1 cellular context compared by ENCODE assay signal in the genomic region with DNA sequence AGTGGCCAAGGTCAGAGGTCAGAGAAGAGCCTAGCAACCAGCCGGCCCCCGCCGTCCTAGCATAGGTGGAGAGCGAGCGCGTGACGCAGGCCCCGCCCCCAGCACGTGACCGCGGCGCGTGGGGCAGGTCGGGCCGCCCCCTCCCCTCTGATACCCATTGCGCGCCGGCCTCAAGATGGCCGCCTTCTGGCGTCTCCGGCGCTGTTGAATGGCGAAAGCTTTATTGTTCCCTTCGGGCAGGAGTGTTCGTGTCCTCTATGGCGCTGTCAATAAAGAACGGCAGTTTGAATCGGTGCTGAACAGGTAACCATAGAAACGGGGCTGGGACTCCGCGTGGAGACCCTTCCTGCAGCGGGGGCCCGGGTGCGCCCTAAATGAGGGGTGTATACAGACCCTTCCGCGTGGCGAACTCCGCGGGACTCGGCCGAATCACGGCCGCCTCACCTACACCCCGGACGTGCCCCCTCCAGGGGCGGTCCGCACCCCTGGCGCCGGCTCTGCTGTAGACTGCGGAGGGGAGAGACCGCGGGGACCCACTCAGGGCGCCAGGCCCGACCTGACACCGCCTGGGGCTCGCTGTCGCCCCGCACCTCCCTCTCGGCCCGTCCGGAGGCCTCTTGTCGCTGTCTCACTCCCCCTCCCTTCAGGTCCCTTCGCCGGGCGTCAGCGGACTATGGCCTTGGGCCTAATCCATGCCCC.
TF ChIP-seq lines count a peak whose summit lies in the region.

A gene with protein sequence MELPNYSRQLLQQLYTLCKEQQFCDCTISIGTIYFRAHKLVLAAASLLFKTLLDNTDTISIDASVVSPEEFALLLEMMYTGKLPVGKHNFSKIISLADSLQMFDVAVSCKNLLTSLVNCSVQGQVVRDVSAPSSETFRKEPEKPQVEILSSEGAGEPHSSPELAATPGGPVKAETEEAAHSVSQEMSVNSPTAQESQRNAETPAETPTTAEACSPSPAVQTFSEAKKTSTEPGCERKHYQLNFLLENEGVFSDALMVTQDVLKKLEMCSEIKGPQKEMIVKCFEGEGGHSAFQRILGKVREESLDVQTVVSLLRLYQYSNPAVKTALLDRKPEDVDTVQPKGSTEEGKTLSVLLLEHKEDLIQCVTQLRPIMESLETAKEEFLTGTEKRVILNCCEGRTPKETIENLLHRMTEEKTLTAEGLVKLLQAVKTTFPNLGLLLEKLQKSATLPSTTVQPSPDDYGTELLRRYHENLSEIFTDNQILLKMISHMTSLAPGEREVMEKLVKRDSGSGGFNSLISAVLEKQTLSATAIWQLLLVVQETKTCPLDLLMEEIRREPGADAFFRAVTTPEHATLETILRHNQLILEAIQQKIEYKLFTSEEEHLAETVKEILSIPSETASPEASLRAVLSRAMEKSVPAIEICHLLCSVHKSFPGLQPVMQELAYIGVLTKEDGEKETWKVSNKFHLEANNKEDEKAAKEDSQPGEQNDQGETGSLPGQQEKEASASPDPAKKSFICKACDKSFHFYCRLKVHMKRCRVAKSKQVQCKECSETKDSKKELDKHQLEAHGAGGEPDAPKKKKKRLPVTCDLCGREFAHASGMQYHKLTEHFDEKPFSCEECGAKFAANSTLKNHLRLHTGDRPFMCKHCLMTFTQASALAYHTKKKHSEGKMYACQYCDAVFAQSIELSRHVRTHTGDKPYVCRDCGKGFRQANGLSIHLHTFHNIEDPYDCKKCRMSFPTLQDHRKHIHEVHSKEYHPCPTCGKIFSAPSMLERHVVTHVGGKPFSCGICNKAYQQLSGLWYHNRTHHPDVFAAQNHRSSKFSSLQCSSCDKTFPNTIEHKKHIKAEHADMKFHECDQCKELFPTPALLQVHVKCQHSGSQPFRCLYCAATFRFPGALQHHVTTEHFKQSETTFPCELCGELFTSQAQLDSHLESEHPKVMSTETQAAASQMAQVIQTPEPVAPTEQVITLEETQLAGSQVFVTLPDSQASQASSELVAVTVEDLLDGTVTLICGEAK (plus strand): TSS at position 150 of the 699 bp plus-strand sequence. CDS start 38,098 bp downstream, outside the sequence.

TF ChIP-seq in HepG2, 621 proteins besides CTCF, POLR2A, EP300 and RAD21 (continued from another document and continues in another):
- TF ChIP-seq, protein P1, sequence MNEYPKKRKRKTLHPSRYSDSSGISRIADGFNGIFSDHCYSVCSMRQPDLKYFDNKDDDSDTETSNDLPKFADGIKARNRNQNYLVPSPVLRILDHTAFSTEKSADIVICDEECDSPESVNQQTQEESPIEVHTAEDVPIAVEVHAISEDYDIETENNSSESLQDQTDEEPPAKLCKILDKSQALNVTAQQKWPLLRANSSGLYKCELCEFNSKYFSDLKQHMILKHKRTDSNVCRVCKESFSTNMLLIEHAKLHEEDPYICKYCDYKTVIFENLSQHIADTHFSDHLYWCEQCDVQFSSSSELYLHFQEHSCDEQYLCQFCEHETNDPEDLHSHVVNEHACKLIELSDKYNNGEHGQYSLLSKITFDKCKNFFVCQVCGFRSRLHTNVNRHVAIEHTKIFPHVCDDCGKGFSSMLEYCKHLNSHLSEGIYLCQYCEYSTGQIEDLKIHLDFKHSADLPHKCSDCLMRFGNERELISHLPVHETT (CRISPR knock-in tag; conservative IDR thresholded peaks at IDR 0.05), result peak; percentile 97
- TF ChIP-seq, protein P2, sequence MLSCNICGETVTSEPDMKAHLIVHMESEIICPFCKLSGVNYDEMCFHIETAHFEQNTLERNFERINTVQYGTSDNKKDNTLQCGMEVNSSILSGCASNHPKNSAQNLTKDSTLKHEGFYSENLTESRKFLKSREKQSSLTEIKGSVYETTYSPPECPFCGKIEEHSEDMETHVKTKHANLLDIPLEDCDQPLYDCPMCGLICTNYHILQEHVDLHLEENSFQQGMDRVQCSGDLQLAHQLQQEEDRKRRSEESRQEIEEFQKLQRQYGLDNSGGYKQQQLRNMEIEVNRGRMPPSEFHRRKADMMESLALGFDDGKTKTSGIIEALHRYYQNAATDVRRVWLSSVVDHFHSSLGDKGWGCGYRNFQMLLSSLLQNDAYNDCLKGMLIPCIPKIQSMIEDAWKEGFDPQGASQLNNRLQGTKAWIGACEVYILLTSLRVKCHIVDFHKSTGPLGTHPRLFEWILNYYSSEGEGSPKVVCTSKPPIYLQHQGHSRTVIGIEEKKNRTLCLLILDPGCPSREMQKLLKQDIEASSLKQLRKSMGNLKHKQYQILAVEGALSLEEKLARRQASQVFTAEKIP (CRISPR knock-in tag; IDR thresholded peaks at IDR 0.05; ENCODE audit: borderline replicate concordance), result no peak
- TF ChIP-seq ZFP36 (IDR thresholded peaks at IDR 0.05; ENCODE audit: borderline replicate concordance, low read depth, low read length, partially characterized antibody), result no peak
- TF ChIP-seq, protein P3, sequence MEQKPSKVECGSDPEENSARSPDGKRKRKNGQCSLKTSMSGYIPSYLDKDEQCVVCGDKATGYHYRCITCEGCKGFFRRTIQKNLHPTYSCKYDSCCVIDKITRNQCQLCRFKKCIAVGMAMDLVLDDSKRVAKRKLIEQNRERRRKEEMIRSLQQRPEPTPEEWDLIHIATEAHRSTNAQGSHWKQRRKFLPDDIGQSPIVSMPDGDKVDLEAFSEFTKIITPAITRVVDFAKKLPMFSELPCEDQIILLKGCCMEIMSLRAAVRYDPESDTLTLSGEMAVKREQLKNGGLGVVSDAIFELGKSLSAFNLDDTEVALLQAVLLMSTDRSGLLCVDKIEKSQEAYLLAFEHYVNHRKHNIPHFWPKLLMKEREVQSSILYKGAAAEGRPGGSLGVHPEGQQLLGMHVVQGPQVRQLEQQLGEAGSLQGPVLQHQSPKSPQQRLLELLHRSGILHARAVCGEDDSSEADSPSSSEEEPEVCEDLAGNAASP (CRISPR knock-in tag; IDR thresholded peaks at IDR 0.05; ENCODE audit: borderline replicate concordance), result peak; percentile 57; the same call in 1 of the 2 replicates
- TF ChIP-seq, protein P4, sequence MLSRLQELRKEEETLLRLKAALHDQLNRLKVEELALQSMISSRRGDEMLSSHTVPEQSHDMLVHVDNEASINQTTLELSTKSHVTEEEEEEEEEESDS (CRISPR knock-in tag; IDR thresholded peaks at IDR 0.05; ENCODE audit: borderline replicate concordance), result peak; percentile 26; the same call in 1 of the 2 replicates
- no peak for TF ChIP-seq ZNF274 (CRISPR knock-in tag; IDR thresholded peaks at IDR 0.05)
- TF ChIP-seq, protein P5, sequence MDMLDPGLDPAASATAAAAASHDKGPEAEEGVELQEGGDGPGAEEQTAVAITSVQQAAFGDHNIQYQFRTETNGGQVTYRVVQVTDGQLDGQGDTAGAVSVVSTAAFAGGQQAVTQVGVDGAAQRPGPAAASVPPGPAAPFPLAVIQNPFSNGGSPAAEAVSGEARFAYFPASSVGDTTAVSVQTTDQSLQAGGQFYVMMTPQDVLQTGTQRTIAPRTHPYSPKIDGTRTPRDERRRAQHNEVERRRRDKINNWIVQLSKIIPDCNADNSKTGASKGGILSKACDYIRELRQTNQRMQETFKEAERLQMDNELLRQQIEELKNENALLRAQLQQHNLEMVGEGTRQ (IDR thresholded peaks at IDR 0.05; ENCODE audit: low read depth, low read length), result peak; percentile 99
- TF ChIP-seq, protein P5 (CRISPR knock-in tag; IDR thresholded peaks at IDR 0.05; ENCODE audit: borderline replicate concordance), result peak; percentile 99; the same call in 1 of the 2 replicates
- no peak for TF ChIP-seq MZF1 (CRISPR knock-in tag; IDR thresholded peaks at IDR 0.05; ENCODE audit: borderline replicate concordance)
- no peak; the same call in 1 of the 2 replicates for TF ChIP-seq BRCA1 (CRISPR knock-in tag; IDR thresholded peaks at IDR 0.05)
- TF ChIP-seq ZNF816 (CRISPR knock-in tag; IDR thresholded peaks at IDR 0.05; ENCODE audit: borderline replicate concordance), result peak; percentile 84; the same call in 1 of the 2 replicates
- TF ChIP-seq, protein P6, sequence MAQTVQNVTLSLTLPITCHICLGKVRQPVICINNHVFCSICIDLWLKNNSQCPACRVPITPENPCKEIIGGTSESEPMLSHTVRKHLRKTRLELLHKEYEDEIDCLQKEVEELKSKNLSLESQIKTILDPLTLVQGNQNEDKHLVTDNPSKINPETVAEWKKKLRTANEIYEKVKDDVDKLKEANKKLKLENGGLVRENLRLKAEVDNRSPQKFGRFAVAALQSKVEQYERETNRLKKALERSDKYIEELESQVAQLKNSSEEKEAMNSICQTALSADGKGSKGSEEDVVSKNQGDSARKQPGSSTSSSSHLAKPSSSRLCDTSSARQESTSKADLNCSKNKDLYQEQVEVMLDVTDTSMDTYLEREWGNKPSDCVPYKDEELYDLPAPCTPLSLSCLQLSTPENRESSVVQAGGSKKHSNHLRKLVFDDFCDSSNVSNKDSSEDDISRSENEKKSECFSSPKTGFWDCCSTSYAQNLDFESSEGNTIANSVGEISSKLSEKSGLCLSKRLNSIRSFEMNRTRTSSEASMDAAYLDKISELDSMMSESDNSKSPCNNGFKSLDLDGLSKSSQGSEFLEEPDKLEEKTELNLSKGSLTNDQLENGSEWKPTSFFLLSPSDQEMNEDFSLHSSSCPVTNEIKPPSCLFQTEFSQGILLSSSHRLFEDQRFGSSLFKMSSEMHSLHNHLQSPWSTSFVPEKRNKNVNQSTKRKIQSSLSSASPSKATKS (CRISPR knock-in tag; IDR thresholded peaks at IDR 0.05), result no peak
- peak; percentile 54; the same call in 1 of the 2 replicates for TF ChIP-seq GFI1 (CRISPR knock-in tag; IDR thresholded peaks at IDR 0.05; ENCODE audit: borderline replicate concordance)
- no peak; the same call in 1 of the 2 replicates for TF ChIP-seq ZBTB38 (CRISPR knock-in tag; IDR thresholded peaks at IDR 0.05)
- peak; percentile 83; the same call in 1 of the 2 replicates for TF ChIP-seq CCDC6 (CRISPR knock-in tag; IDR thresholded peaks at IDR 0.05)
- peak; percentile 77; the same call in 2 of the 3 replicates for TF ChIP-seq MXI1 (IDR thresholded peaks at IDR 0.05; ENCODE audit: borderline replicate concordance, low read depth, low read length)
- TF ChIP-seq FOXJ3 (CRISPR knock-in tag; IDR thresholded peaks at IDR 0.05; ENCODE audit: borderline replicate concordance), result peak; percentile 79
- TF ChIP-seq ETV5 (CRISPR knock-in tag; IDR thresholded peaks at IDR 0.05; ENCODE audit: borderline replicate concordance), result peak; percentile 71; the same call in 1 of the 2 replicates
- peak; percentile 44; the same call in 1 of the 2 replicates for TF ChIP-seq ZBTB7A (CRISPR knock-in tag; IDR thresholded peaks at IDR 0.05)
- no peak for TF ChIP-seq ZNF44 (CRISPR knock-in tag; IDR thresholded peaks at IDR 0.05)
- TF ChIP-seq MIER2 (CRISPR knock-in tag; IDR thresholded peaks at IDR 0.05), result peak; percentile 54; the same call in 1 of the 2 replicates
- TF ChIP-seq PLRG1 (conservative IDR thresholded peaks at IDR 0.05), result no peak
- no peak for TF ChIP-seq ZSCAN31 (CRISPR knock-in tag; IDR thresholded peaks at IDR 0.05; ENCODE audit: low read depth)
- TF ChIP-seq, protein P7, sequence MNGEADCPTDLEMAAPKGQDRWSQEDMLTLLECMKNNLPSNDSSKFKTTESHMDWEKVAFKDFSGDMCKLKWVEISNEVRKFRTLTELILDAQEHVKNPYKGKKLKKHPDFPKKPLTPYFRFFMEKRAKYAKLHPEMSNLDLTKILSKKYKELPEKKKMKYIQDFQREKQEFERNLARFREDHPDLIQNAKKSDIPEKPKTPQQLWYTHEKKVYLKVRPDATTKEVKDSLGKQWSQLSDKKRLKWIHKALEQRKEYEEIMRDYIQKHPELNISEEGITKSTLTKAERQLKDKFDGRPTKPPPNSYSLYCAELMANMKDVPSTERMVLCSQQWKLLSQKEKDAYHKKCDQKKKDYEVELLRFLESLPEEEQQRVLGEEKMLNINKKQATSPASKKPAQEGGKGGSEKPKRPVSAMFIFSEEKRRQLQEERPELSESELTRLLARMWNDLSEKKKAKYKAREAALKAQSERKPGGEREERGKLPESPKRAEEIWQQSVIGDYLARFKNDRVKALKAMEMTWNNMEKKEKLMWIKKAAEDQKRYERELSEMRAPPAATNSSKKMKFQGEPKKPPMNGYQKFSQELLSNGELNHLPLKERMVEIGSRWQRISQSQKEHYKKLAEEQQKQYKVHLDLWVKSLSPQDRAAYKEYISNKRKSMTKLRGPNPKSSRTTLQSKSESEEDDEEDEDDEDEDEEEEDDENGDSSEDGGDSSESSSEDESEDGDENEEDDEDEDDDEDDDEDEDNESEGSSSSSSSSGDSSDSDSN (CRISPR knock-in tag; IDR thresholded peaks at IDR 0.05), result peak; percentile 73; the same call in 1 of the 2 replicates
- no peak for TF ChIP-seq ZNF660 (CRISPR knock-in tag; IDR thresholded peaks at IDR 0.05; ENCODE audit: borderline replicate concordance, low read depth)
- TF ChIP-seq, protein P8, sequence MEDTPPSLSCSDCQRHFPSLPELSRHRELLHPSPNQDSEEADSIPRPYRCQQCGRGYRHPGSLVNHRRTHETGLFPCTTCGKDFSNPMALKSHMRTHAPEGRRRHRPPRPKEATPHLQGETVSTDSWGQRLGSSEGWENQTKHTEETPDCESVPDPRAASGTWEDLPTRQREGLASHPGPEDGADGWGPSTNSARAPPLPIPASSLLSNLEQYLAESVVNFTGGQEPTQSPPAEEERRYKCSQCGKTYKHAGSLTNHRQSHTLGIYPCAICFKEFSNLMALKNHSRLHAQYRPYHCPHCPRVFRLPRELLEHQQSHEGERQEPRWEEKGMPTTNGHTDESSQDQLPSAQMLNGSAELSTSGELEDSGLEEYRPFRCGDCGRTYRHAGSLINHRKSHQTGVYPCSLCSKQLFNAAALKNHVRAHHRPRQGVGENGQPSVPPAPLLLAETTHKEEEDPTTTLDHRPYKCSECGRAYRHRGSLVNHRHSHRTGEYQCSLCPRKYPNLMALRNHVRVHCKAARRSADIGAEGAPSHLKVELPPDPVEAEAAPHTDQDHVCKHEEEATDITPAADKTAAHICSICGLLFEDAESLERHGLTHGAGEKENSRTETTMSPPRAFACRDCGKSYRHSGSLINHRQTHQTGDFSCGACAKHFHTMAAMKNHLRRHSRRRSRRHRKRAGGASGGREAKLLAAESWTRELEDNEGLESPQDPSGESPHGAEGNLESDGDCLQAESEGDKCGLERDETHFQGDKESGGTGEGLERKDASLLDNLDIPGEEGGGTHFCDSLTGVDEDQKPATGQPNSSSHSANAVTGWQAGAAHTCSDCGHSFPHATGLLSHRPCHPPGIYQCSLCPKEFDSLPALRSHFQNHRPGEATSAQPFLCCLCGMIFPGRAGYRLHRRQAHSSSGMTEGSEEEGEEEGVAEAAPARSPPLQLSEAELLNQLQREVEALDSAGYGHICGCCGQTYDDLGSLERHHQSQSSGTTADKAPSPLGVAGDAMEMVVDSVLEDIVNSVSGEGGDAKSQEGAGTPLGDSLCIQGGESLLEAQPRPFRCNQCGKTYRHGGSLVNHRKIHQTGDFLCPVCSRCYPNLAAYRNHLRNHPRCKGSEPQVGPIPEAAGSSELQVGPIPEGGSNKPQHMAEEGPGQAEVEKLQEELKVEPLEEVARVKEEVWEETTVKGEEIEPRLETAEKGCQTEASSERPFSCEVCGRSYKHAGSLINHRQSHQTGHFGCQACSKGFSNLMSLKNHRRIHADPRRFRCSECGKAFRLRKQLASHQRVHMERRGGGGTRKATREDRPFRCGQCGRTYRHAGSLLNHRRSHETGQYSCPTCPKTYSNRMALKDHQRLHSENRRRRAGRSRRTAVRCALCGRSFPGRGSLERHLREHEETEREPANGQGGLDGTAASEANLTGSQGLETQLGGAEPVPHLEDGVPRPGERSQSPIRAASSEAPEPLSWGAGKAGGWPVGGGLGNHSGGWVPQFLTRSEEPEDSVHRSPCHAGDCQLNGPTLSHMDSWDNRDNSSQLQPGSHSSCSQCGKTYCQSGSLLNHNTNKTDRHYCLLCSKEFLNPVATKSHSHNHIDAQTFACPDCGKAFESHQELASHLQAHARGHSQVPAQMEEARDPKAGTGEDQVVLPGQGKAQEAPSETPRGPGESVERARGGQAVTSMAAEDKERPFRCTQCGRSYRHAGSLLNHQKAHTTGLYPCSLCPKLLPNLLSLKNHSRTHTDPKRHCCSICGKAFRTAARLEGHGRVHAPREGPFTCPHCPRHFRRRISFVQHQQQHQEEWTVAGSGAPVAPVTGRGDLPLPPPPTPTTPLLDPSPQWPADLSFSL (CRISPR knock-in tag; IDR thresholded peaks at IDR 0.05), result no peak
